Comparison of ENCODE assay signal across 1 cellular context in the genomic region with DNA sequence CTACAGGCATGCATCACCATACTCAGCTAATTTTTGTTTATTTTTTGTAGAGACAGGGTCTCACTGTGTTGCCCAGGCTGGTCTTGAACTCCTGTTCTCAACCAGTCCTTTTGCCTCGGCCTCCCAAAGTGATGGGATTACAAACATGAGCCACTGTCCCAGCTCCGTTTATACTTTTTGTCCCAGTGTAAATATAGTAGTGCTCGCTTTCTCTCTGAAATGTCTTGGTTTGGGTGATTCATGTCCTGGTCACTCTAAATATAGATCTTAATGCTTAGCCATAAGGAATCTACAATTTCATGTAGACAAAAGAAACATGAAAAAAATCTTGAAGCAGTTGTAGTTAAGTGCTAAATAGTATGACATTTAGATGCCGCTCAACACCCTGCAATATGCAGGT.
TF ChIP-seq lines count a peak whose summit lies in the region.

No MANE protein-coding gene starts in this region.

TF ChIP-seq in HepG2, 621 proteins besides CTCF, POLR2A, EP300 and RAD21 (continued from another document):
- TF ChIP-seq, protein P1, sequence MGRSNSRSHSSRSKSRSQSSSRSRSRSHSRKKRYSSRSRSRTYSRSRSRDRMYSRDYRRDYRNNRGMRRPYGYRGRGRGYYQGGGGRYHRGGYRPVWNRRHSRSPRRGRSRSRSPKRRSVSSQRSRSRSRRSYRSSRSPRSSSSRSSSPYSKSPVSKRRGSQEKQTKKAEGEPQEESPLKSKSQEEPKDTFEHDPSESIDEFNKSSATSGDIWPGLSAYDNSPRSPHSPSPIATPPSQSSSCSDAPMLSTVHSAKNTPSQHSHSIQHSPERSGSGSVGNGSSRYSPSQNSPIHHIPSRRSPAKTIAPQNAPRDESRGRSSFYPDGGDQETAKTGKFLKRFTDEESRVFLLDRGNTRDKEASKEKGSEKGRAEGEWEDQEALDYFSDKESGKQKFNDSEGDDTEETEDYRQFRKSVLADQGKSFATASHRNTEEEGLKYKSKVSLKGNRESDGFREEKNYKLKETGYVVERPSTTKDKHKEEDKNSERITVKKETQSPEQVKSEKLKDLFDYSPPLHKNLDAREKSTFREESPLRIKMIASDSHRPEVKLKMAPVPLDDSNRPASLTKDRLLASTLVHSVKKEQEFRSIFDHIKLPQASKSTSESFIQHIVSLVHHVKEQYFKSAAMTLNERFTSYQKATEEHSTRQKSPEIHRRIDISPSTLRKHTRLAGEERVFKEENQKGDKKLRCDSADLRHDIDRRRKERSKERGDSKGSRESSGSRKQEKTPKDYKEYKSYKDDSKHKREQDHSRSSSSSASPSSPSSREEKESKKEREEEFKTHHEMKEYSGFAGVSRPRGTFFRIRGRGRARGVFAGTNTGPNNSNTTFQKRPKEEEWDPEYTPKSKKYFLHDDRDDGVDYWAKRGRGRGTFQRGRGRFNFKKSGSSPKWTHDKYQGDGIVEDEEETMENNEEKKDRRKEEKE (IDR thresholded peaks at IDR 0.05) = no peak
- TF ChIP-seq YEATS4 (CRISPR knock-in tag; IDR thresholded peaks at IDR 0.05; ENCODE audit: borderline replicate concordance) (no peak), SCMH1 (CRISPR knock-in tag; IDR thresholded peaks at IDR 0.05; ENCODE audit: borderline replicate concordance) (no peak), ZNF225 (CRISPR knock-in tag; IDR thresholded peaks at IDR 0.05) (no peak), DNMT3B (CRISPR knock-in tag; conservative IDR thresholded peaks at IDR 0.05) (no peak), RAD51 (IDR thresholded peaks at IDR 0.05; ENCODE audit: borderline replicate concordance) (no peak), ZNF512 (CRISPR knock-in tag; IDR thresholded peaks at IDR 0.05) (no peak), PHF20 (CRISPR knock-in tag; IDR thresholded peaks at IDR 0.05) (no peak), ZBTB7B (CRISPR knock-in tag; IDR thresholded peaks at IDR 0.05) (no peak), ZMYM3 (CRISPR knock-in tag; IDR thresholded peaks at IDR 0.05) (no peak), MYNN (CRISPR knock-in tag; IDR thresholded peaks at IDR 0.05; ENCODE audit: low read depth) (no peak)
- TF ChIP-seq, protein P2, sequence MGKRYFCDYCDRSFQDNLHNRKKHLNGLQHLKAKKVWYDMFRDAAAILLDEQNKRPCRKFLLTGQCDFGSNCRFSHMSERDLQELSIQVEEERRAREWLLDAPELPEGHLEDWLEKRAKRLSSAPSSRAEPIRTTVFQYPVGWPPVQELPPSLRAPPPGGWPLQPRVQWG (CRISPR knock-in tag; IDR thresholded peaks at IDR 0.05; ENCODE audit: borderline replicate concordance, low read depth) = no peak
